In the genomic region with DNA sequence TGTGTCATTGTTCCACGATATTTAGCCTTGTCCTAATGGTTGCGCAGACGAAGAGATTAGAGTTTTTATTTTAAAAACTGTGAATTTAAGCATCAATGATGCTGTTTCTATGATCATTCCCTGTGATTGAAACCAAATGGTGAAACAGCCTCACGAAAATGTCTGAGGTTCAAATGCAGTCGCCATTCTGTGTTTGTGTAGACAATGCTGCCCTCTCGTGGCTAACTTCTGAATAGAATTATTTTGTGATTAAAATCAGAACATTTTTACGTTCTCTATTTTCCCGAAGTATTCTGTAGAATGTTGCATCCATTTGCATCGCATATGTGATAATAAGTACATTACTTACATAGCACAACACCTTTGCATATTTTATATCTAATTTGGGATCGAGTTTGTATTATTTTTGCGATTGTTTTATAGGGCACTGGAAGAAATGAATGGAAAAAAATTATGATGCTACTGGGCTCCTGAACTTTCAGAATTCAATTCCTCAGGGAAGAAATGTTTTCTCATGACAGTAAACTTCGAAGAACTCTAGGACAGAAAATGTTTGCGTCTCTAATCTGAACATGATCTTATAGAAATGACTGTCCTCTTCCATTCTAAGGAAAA, we compare ENCODE assay signal across 8 cellular contexts. TPM values are rescaled to one million over a fixed set of nuclear protein-coding genes. Genes with fewer than 3 reads are reported as not detected.
DNase-seq lines count a peak whose midpoint lies in the region; ATAC-seq and TF ChIP-seq lines count a peak whose summit lies in the region.

No MANE protein-coding gene starts in this region.

- in situ Hi-C loops in IMR-90 (cut with MboI; ENCODE audit: low sequenced_read_pairs) (loop anchor here (5.0 to 25.0 kb wide), 5 partner anchors 313 to 780 kb away; no protein-coding TSS in a partner anchor), SK-MEL-5 (cut with HindIII; ENCODE audit: low pct_unique_long_range_greater_than_20kb, low sequenced_read_pairs) (no loop called here)

- H3K27me3 ChIP-seq in DOHH2 (ENCODE audit: control insufficient read depth, low read length): peaks cover 19% of the 10 kb centered on the region; the same call in 1 of the 2 replicates
- no peaks in the 10 kb centered on the region for H3K27me3 ChIP-seq in IMR-90 (ENCODE audit: control insufficient read depth, insufficient read depth, low read length)

- POLR2A ChIA-PET in IMR-90 (lab: Charles Lee; ENCODE audit: unreplicated experiment): no interaction called here

- ATAC-seq in IMR-90 (ENCODE audit: low read depth): peak; percentile 24; the same call in 1 of the 2 replicates
- ATAC-seq in left lobe of liver: peak; percentile 80
- no peak for ATAC-seq in HG03460 (IDR thresholded peaks at IDR 0.05; ENCODE audit: unreplicated experiment)
- no peak for ATAC-seq in HG03442 (IDR thresholded peaks at IDR 0.05; ENCODE audit: unreplicated experiment)

- no peak overlapping the region for H3K14ac ChIP-seq in IMR-90 (replicated peaks; ENCODE audit: low read depth, low read length)

- CTCF ChIA-PET in IMR-90 (lab: Yijun Ruan, JAX): interaction anchor here (3.0 kb wide), 1 partner anchor 492 kb away, joined by 18 read pairs; no protein-coding TSS in a partner anchor

- H3K36me3 ChIP-seq in DOHH2 (ENCODE audit: control insufficient read depth, low read length) (no peaks in the 10 kb centered on the region), IMR-90 (ENCODE audit: control insufficient read depth, insufficient read depth, low read length) (no peaks in the 10 kb centered on the region)

- H3K4me3 Mint-ChIP-seq in chondrocyte (ENCODE audit: unreplicated experiment): peak overlapping the region; percentile 17

- DNase-seq in IMR-90 (peak; percentile 68), SK-MEL-5 (ENCODE audit: low read depth, low spot score) (peak; percentile 65), chondrocyte (ENCODE audit: low spot score) (no peak), left lobe of liver (ENCODE audit: low spot score) (no peak)
- DNase-seq in stimulated activated CD8-positive, alpha-beta memory T cell treated with anti-CD3 and anti-CD28 coated beads, Interleukin-4, amount 100 ng/mL, for 1 hour (ENCODE audit: low read depth in 2 of 2, low spot score in 1 of 2): peak; percentile 5 to 35

- H4K91ac ChIP-seq in IMR-90 (ENCODE audit: insufficient read depth, low read depth, low read length): no peak overlapping the region

- H3K27me3 Mint-ChIP-seq in chondrocyte (ENCODE audit: low read depth): no peaks in the 10 kb centered on the region

- H3K18ac ChIP-seq in IMR-90 (ENCODE audit: low read depth, low read length): no peak overlapping the region

- BruUV-seq in IMR-90 (replicated peaks; lab: Mats Ljungman, UMichigan): no TSS peak

- no peak overlapping the region for H2BK20ac ChIP-seq in IMR-90 (ENCODE audit: low read depth, low read length)

- H3K4me3 ChIP-seq in DOHH2 (ENCODE audit: low read length): no peak overlapping the region
- H3K4me3 ChIP-seq in IMR-90 (ENCODE audit: insufficient read depth, low read depth, low read length): no peak overlapping the region

- H2AK9ac ChIP-seq in IMR-90 (replicated peaks; ENCODE audit: low read depth, low read length, poor library complexity): no peak overlapping the region

- H3K27ac ChIP-seq in DOHH2 (ENCODE audit: low read depth, low read length) (no peak overlapping the region), IMR-90 (ENCODE audit: insufficient read depth, low read length) (no peak overlapping the region)

- H2AK5ac ChIP-seq in IMR-90 (ENCODE audit: low read depth, low read length): no peak overlapping the region

- H2BK120ac ChIP-seq in IMR-90 (ENCODE audit: low read depth, low read length): no peak overlapping the region

- no peak overlapping the region for H2AFZ ChIP-seq in IMR-90 (replicated peaks; ENCODE audit: low read length, poor library complexity)

- intact Hi-C loops in IMR-90 (cut with micrococcal nuclease): loop anchor here (1.0 to 5.0 kb wide), 3 partner anchors 353 to 783 kb away; no protein-coding TSS in a partner anchor

- peaks cover 0 to 13% of the 10 kb centered on the region in 2 experiments; a peak in 1 of 4 replicates for H3K79me1 ChIP-seq in IMR-90 (ENCODE audit: low read depth in 1 of 2, low read length in 2 of 2)

- 17% methylated on average over 3 of the region's 13 CpGs; no CpG with 5 or more reads in 1 of the 2 experiments for WGBS in IMR-90 (ENCODE audit: extremely low coverage in 2 of 2, insufficient read length in 1 of 2), 2 experiments

- H3K9ac ChIP-seq in IMR-90 (ENCODE audit: low read depth, low read length): no peak overlapping the region

- no peak for TF ChIP-seq POLR2A in IMR-90 (IDR thresholded peaks at IDR 0.05; ENCODE audit: low read depth, low read length)

- no peak overlapping the region for H3K56ac ChIP-seq in IMR-90 (ENCODE audit: extremely low read depth, insufficient read depth, low read length)

- no peaks in the 10 kb centered on the region for H3K9me3 Mint-ChIP-seq in chondrocyte (ENCODE audit: low read depth)

- peaks cover 3% of the 10 kb centered on the region for H3K9me1 ChIP-seq in IMR-90 (ENCODE audit: insufficient read depth, low read length)

- no peaks in the 10 kb centered on the region for H3K4me1 ChIP-seq in DOHH2 (ENCODE audit: control insufficient read depth, low read length)
- H3K4me1 ChIP-seq in IMR-90 (ENCODE audit: control insufficient read depth, insufficient read depth, low read length): peaks cover 10% of the 10 kb centered on the region

- dilution Hi-C loops in IMR-90 (cut with HindIII; ENCODE audit: low sequenced_read_pairs, unreplicated experiment): no loop called here

- no peak overlapping the region for H3K4me2 ChIP-seq in DOHH2 (ENCODE audit: low read length)
- H3K4me2 ChIP-seq in IMR-90 (ENCODE audit: low read depth, low read length): peak overlapping the region; percentile 71

- H3K4ac ChIP-seq in IMR-90 (ENCODE audit: low read depth, low read length): no peak overlapping the region

- H4K20me1 ChIP-seq in DOHH2 (ENCODE audit: control insufficient read depth, insufficient read depth, low read depth, low read length): no peaks in the 10 kb centered on the region
- H4K20me1 ChIP-seq in IMR-90 (ENCODE audit: insufficient read depth, low read length): no peaks in the 10 kb centered on the region

- TF ChIP-seq CTCF in DOHH2 (IDR thresholded peaks at IDR 0.05; ENCODE audit: low read depth, low read length, poor library complexity, severe bottlenecking): peak; percentile 67
- peak; percentile 73 for TF ChIP-seq CTCF in IMR-90 (conservative IDR thresholded peaks at IDR 0.05; ENCODE audit: low read depth, low read length)
- TF ChIP-seq CTCF in chondrocyte (IDR thresholded peaks at IDR 0.05): peak; percentile 95

- peaks cover 36% of the 10 kb centered on the region for H3K4me1 Mint-ChIP-seq in chondrocyte (ENCODE audit: low read depth)

- H3K9me3 ChIP-seq in DOHH2 (ENCODE audit: control insufficient read depth, insufficient read depth, low read length) (no peaks in the 10 kb centered on the region), IMR-90 (ENCODE audit: control insufficient read depth, insufficient read depth, low read length) (no peaks in the 10 kb centered on the region)

- H3F3A ChIP-seq in DOHH2 (ENCODE audit: control insufficient read depth, insufficient read depth): no peaks in the 10 kb centered on the region

- no peak overlapping the region for H3K27ac Mint-ChIP-seq in chondrocyte (ENCODE audit: unreplicated experiment)

- no peak overlapping the region for H4K8ac ChIP-seq in IMR-90 (ENCODE audit: low read depth in 2 of 2, low read length in 2 of 2)

- no peak overlapping the region for H3K23ac ChIP-seq in IMR-90 (ENCODE audit: low read depth, low read length)

- H3K79me2 ChIP-seq in DOHH2 (ENCODE audit: control insufficient read depth, low read length): no peaks in the 10 kb centered on the region

- H2BK5ac ChIP-seq in IMR-90 (ENCODE audit: low read depth, low read length, poor library complexity, severe bottlenecking): no peak overlapping the region

- H3K36me3 Mint-ChIP-seq in chondrocyte (ENCODE audit: low read depth): no peaks in the 10 kb centered on the region

- H2BK15ac ChIP-seq in IMR-90 (ENCODE audit: low read depth, low read length): no peak overlapping the region

- H3K9me2 ChIP-seq in DOHH2 (replicated peaks; ENCODE audit: control insufficient read depth, low read length): no peaks in the 10 kb centered on the region

- H4K5ac ChIP-seq in IMR-90 (ENCODE audit: low read depth, low read length): no peak overlapping the region

- peak; percentile 91 for TF ChIP-seq RAD21 in IMR-90 (IDR thresholded peaks at IDR 0.05; ENCODE audit: low read length)

TF ChIP-seq in IMR-90, 13 proteins besides CTCF, POLR2A, EP300 and RAD21:
- TF ChIP-seq BHLHE40 (IDR thresholded peaks at IDR 0.05; ENCODE audit: low read depth, low read length) (no peak), SMC3 (IDR thresholded peaks at IDR 0.05; ENCODE audit: low read depth, low read length) (peak; percentile 90), FOS (IDR thresholded peaks at IDR 0.05; ENCODE audit: low read depth, low read length) (no peak)
- TF ChIP-seq, protein P1, sequence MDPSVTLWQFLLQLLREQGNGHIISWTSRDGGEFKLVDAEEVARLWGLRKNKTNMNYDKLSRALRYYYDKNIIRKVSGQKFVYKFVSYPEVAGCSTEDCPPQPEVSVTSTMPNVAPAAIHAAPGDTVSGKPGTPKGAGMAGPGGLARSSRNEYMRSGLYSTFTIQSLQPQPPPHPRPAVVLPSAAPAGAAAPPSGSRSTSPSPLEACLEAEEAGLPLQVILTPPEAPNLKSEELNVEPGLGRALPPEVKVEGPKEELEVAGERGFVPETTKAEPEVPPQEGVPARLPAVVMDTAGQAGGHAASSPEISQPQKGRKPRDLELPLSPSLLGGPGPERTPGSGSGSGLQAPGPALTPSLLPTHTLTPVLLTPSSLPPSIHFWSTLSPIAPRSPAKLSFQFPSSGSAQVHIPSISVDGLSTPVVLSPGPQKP (IDR thresholded peaks at IDR 0.05; ENCODE audit: borderline replicate concordance, low read depth, low read length): no peak
- TF ChIP-seq, protein P2, sequence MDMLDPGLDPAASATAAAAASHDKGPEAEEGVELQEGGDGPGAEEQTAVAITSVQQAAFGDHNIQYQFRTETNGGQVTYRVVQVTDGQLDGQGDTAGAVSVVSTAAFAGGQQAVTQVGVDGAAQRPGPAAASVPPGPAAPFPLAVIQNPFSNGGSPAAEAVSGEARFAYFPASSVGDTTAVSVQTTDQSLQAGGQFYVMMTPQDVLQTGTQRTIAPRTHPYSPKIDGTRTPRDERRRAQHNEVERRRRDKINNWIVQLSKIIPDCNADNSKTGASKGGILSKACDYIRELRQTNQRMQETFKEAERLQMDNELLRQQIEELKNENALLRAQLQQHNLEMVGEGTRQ (IDR thresholded peaks at IDR 0.05; ENCODE audit: low read depth, low read length): no peak

RNA-seq across cellular contexts. Expression of a gene that starts 54.8 kb away (rescaled TPM):
- total RNA-seq in IMR-90 (2012; rRNA removed) (71.9 and 94.5 TPM in 2 replicates), chondrocyte (48.3 to 62.3 TPM (median 54.2 TPM) in 3 replicates), left lobe of liver (15.1 TPM)
- polyA plus RNA-seq in IMR-90 (2012; rRNA removed): 22.4 and 25.6 TPM in 2 replicates
- polyA plus RNA-seq in IMR-90 (2012; cell fraction: cytosol; rRNA removed): 3.7 and 7.5 TPM in 2 replicates
- 5.5 and 24.0 TPM in 2 replicates for polyA plus RNA-seq in IMR-90 (2012; cell fraction: nucleus; rRNA removed; ENCODE audit: low replicate concordance)
- 31.9 and 34.6 TPM in 2 replicates for total RNA-seq in SK-MEL-5 (2014; rRNA removed; shearing (Covaris generic))
- polyA plus RNA-seq in SK-MEL-5 (2015; cell fraction: cytosol; rRNA removed): 17.3 and 35.2 TPM in 2 replicates
- 55.9 and 74.8 TPM in 2 replicates for polyA plus RNA-seq in SK-MEL-5 (2015; cell fraction: nucleus; rRNA removed)

Comparison
In these comparisons a context has a peak if more than half of its experiments do, and no peak if none do; other contexts are left out.
1. ATAC-seq: peak in IMR-90 (single experiment) and left lobe of liver (single experiment); none in HG03460 (single experiment) and HG03442 (single experiment).
2. DNase-seq: peak in IMR-90 (single experiment), SK-MEL-5 (single experiment) and stimulated activated CD8-positive, alpha-beta memory T cell treated with anti-CD3 and anti-CD28 coated beads, Interleukin-4, amount 100 ng/mL, for 1 hour (2 of 2); none in chondrocyte (single experiment) and left lobe of liver (single experiment).
3. Peak in every context shown above with its lines, with median percentiles within 50 percentile points of each other: CTCF ChIP-seq.